Comparison of ENCODE assay signal across 8 cellular contexts in the genomic region with DNA sequence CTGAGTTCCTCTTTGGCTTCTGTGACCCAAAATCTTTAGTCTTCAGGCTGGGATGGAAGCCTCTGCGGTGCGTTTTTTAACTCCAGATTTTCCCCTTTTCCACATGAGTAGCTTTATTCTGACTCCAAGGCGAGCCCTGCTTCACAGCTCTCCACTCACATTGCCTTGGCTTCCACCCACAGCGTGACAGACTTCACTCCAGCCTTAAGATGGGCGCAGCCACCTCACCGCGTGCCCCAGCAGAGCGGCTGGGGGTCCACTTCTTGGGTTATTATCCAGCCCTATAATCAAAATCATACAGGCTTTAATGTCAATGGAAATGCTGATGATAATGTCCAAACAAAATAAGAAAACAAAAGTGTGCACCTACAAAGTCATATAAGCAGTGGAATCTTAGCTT. TPM values are rescaled to one million over a fixed set of nuclear protein-coding genes. Genes with fewer than 3 reads are reported as not detected.
A peak's percentile ranks its signal among the peaks of the same experiment; 100 is the strongest.
DNase-seq lines count a peak whose midpoint lies in the region; ATAC-seq and TF ChIP-seq lines count a peak whose summit lies in the region.

No MANE protein-coding gene starts in this region.

- H3K4me1 ChIP-seq in lower lobe of right lung (peaks cover 38% of the 10 kb centered on the region), upper lobe of left lung (peaks cover 18 to 47% (median 20%) of the 10 kb centered on the region in 4 donors)

- H3K4me3 Mint-ChIP-seq in activated naive CD4-positive, alpha-beta T cell treated with anti-CD3 and anti-CD28 coated beads, Interleukin-2, amount 10 ng/mL, durations not matched to agents 7 days and 5 days: peak overlapping the region; percentile 98
- peak overlapping the region; percentile 96 for H3K4me3 Mint-ChIP-seq in activated naive CD8-positive, alpha-beta T cell

- peak overlapping the region; percentile 94 for H3K4me3 ChIP-seq in lower lobe of right lung
- H3K4me3 ChIP-seq in upper lobe of left lung: peak overlapping the region in 3 of 4 donors; percentile 92 to 97 (median 95)

- H3K9me3 Mint-ChIP-seq in activated naive CD4-positive, alpha-beta T cell treated with anti-CD3 and anti-CD28 coated beads, Interleukin-2, amount 10 ng/mL, durations not matched to agents 7 days and 5 days: no peaks in the 10 kb centered on the region
- no peaks in the 10 kb centered on the region for H3K9me3 Mint-ChIP-seq in activated naive CD8-positive, alpha-beta T cell (ENCODE audit: low read depth)

- no peaks in the 10 kb centered on the region for H3K9me3 ChIP-seq in lower lobe of right lung
- H3K9me3 ChIP-seq in upper lobe of left lung: no peaks in the 10 kb centered on the region

- CTCF ChIA-PET in activated naive CD4-positive, alpha-beta T cell treated with anti-CD3 and anti-CD28 coated beads, Interleukin-2, amount 10 ng/mL, durations not matched to agents 7 days and 5 days (lab: Charles Lee): interaction anchor here (0.7 to 2.7 kb wide), 4 partner anchors 9 to 127 kb away, joined by 3 to 17 read pairs (median 5); no protein-coding TSS in a partner anchor

- intact Hi-C loops in lower lobe of right lung (cut with DNase I): no loop called here

- peaks cover 42% of the 10 kb centered on the region for H3K36me3 Mint-ChIP-seq in activated naive CD4-positive, alpha-beta T cell treated with anti-CD3 and anti-CD28 coated beads, Interleukin-2, amount 10 ng/mL, durations not matched to agents 7 days and 5 days
- H3K36me3 Mint-ChIP-seq in activated naive CD8-positive, alpha-beta T cell: peaks cover 16% of the 10 kb centered on the region

- H3K27ac ChIP-seq in lower lobe of right lung (no peak overlapping the region), upper lobe of left lung (peak overlapping the region in 1 of 4 donors; percentile 86)

- H3K27me3 ChIP-seq in lower lobe of right lung (ENCODE audit: low read depth) (no peaks in the 10 kb centered on the region), upper lobe of left lung (no peaks in the 10 kb centered on the region)

- no peaks in the 10 kb centered on the region for H3K27me3 Mint-ChIP-seq in activated naive CD4-positive, alpha-beta T cell treated with anti-CD3 and anti-CD28 coated beads, Interleukin-2, amount 10 ng/mL, durations not matched to agents 7 days and 5 days
- no peaks in the 10 kb centered on the region for H3K27me3 Mint-ChIP-seq in activated naive CD8-positive, alpha-beta T cell

- TF ChIP-seq POLR2A in upper lobe of left lung (IDR thresholded peaks at IDR 0.05): no peak

- TF ChIP-seq EP300 in upper lobe of left lung (IDR thresholded peaks at IDR 0.05): no peak

- H3K4me1 Mint-ChIP-seq in activated naive CD4-positive, alpha-beta T cell treated with anti-CD3 and anti-CD28 coated beads, Interleukin-2, amount 10 ng/mL, durations not matched to agents 7 days and 5 days: peaks cover 46% of the 10 kb centered on the region
- peaks cover 37% of the 10 kb centered on the region for H3K4me1 Mint-ChIP-seq in activated naive CD8-positive, alpha-beta T cell (ENCODE audit: low read depth)

- TF ChIP-seq CTCF in lower lobe of right lung (IDR thresholded peaks at IDR 0.05) (no peak), upper lobe of left lung (IDR thresholded peaks at IDR 0.05) (no peak)

- ATAC-seq in lower lobe of right lung: no peak
- no peak for ATAC-seq in upper lobe of left lung (ENCODE audit: low FRiP score in 2 of 2)

- H3K36me3 ChIP-seq in lower lobe of right lung: peaks cover 36% of the 10 kb centered on the region
- H3K36me3 ChIP-seq in upper lobe of left lung: peaks cover 17 to 33% (median 28%) of the 10 kb centered on the region in 4 donors

- peak overlapping the region; percentile 81 for H3K27ac Mint-ChIP-seq in activated naive CD4-positive, alpha-beta T cell treated with anti-CD3 and anti-CD28 coated beads, Interleukin-2, amount 10 ng/mL, durations not matched to agents 7 days and 5 days
- H3K27ac Mint-ChIP-seq in activated naive CD8-positive, alpha-beta T cell: peak overlapping the region; percentile 91

- 83 to 88% methylated on average over 8 of the region's 8 CpGs for WGBS in upper lobe of left lung, 2 donors

- peak; percentile 11 for DNase-seq in activated naive CD4-positive, alpha-beta T cell treated with anti-CD3 and anti-CD28 coated beads, Interleukin-2, amount 10 ng/mL, durations not matched to agents 7 days and 5 days
- DNase-seq in activated naive CD4-positive, alpha-beta T cell (lab: John Stamatoyannopoulos, UW): no peak
- DNase-seq in lower lobe of right lung (no peak), upper lobe of left lung (peak in 1 of 2 donors; percentile 10), NCI-H82 treated with DMSO at 0.1 percent for 48 hours (lab: John Stamatoyannopoulos, UW; ENCODE audit: unreplicated experiment) (no peak), mucosa of gallbladder (ENCODE audit: low spot score) (no peak), NCI-H1436 treated with DMSO at 0.1 percent for 48 hours (lab: John Stamatoyannopoulos, UW) (no peak)

RNA-seq across cellular contexts. Expression of a gene that starts 1.2 kb away (rescaled TPM):
- 58.9 TPM for total RNA-seq in lower lobe of right lung
- total RNA-seq in upper lobe of left lung: 100 to 1,000 TPM in 2 of 6 donors, 10 to 100 TPM in 4; 43.6 to 149 (median 64.5) TPM
- total RNA-seq in mucosa of gallbladder: 71.6 TPM
